8 cellular contexts compared by ENCODE assay signal in the genomic region with DNA sequence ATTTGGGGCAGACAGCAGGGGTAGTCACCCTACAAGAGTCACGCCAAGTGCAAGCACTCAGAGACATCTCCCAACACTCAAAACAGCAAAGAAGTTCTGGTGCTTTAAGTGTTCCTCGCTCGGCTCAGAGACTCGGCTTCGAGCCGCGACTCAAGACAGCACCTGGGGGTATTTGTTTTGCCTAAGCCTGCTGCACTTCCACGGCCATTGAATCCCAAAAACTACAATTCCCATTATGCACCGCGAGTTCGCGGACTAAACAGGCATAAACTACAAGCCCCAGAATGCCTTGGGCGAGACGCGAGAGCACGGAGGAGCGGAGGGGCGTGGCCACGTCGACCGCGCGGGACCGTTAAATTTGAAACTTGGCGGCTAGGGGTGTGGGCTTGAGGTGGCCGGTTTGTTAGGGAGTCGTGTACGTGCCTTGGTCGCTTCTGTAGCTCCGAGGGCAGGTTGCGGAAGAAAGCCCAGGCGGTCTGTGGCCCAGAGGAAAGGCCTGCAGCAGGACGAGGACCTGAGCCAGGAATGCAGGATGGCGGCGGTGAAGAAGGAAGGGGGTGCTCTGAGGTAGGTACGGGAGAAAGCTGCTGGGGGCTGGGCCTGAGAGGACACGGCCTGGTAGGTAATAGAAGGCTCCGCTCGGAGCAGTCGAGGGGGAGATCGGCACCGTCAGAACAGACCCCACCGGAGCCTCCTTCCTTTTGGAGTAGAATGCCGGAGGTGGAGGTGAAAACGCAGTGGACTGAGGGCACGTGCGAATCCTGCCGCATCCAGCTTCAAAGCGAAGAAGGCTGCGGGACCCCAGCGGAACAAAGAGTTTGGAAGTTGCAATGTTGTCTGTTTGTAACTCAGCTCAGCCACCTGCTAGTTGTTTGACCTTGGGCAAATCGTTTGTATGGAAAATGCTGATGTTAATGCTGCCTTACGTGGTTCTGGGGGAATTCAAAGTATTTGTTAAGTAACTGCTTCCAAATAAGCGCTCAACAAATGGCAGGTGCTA. TPM values are rescaled to one million over a fixed set of nuclear protein-coding genes. Genes with fewer than 3 reads are reported as not detected.
DNase-seq lines count a peak whose midpoint lies in the region; TF ChIP-seq lines count a peak whose summit lies in the region.

A gene with protein sequence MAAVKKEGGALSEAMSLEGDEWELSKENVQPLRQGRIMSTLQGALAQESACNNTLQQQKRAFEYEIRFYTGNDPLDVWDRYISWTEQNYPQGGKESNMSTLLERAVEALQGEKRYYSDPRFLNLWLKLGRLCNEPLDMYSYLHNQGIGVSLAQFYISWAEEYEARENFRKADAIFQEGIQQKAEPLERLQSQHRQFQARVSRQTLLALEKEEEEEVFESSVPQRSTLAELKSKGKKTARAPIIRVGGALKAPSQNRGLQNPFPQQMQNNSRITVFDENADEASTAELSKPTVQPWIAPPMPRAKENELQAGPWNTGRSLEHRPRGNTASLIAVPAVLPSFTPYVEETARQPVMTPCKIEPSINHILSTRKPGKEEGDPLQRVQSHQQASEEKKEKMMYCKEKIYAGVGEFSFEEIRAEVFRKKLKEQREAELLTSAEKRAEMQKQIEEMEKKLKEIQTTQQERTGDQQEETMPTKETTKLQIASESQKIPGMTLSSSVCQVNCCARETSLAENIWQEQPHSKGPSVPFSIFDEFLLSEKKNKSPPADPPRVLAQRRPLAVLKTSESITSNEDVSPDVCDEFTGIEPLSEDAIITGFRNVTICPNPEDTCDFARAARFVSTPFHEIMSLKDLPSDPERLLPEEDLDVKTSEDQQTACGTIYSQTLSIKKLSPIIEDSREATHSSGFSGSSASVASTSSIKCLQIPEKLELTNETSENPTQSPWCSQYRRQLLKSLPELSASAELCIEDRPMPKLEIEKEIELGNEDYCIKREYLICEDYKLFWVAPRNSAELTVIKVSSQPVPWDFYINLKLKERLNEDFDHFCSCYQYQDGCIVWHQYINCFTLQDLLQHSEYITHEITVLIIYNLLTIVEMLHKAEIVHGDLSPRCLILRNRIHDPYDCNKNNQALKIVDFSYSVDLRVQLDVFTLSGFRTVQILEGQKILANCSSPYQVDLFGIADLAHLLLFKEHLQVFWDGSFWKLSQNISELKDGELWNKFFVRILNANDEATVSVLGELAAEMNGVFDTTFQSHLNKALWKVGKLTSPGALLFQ (plus strand): TSS at position 381 of the 1,000 bp plus-strand sequence. CDS start 152 bp downstream, at position 533.

- TF ChIP-seq POLR2A in NB4 (IDR thresholded peaks at IDR 0.05; ENCODE audit: extremely low read depth, insufficient read length) (peak; percentile 85), testis (IDR thresholded peaks at IDR 0.05) (no peak)

- DNase-seq in GM06990 (ENCODE audit: extremely low read depth, insufficient read length), result peak; percentile 97
- DNase-seq in HFFc6, result peak; percentile 89
- peak; percentile 95 for DNase-seq in NB4 (ENCODE audit: low read depth)
- peak; percentile 96 for DNase-seq in SK-MEL-5 (ENCODE audit: low read depth, low spot score)
- DNase-seq in activated naive CD4-positive, alpha-beta T cell (lab: John Stamatoyannopoulos, UW), result peak; percentile 54 to 83 (median 72)
- peak; percentile 78 for DNase-seq in glomerular endothelial cell (ENCODE audit: extremely low read depth, low read depth, low spot score)
- peak; percentile 87 for DNase-seq in occipital lobe (lab: John Stamatoyannopoulos, UW)
- peak; percentile 97 for DNase-seq in testis

- in situ Hi-C loops in SK-MEL-5 (cut with HindIII; ENCODE audit: low pct_unique_long_range_greater_than_20kb, low sequenced_read_pairs), result no loop called here

- intact Hi-C loops in testis (cut with DNase I; ENCODE audit: low total_unique reads), result no loop called here

- H3K4me3 ChIP-seq in GM06990 (replicated peaks; ENCODE audit: low read depth, low read length) (peak within 1 kb of the TSS; percentile 93), NB4 (ENCODE audit: low read depth, low read length) (peak within 1 kb of the TSS; percentile 97), testis (peak within 1 kb of the TSS; percentile 58 to 63)

- no peak within 1 kb of the TSS for H3K4me3 Mint-ChIP-seq in HFFc6

- no peaks in the 10 kb centered on the region; the same call in 1 of the 2 replicates for H3K36me3 Mint-ChIP-seq in HFFc6 (ENCODE audit: low read depth)

- TF ChIP-seq CTCF in GM06990 (IDR thresholded peaks at IDR 0.05; ENCODE audit: insufficient read depth, low read length, poor library complexity, severe bottlenecking) (no peak), HFFc6 (IDR thresholded peaks at IDR 0.05) (no peak), NB4 (IDR thresholded peaks at IDR 0.05; ENCODE audit: low read depth, low read length) (no peak), testis (IDR thresholded peaks at IDR 0.05) (no peak)

- no peaks in the 10 kb centered on the region for H3K27me3 Mint-ChIP-seq in HFFc6 (ENCODE audit: insufficient read depth)

- no peak within 1 kb of the TSS for H3K27ac Mint-ChIP-seq in HFFc6

- no peaks in the 10 kb centered on the region for H3K9me3 ChIP-seq in testis

- peak within 1 kb of the TSS in 1 of 2 donors; percentile 42 for H3K27ac ChIP-seq in testis

- peaks cover 5% of the 10 kb centered on the region; the same call in 1 of the 2 replicates for H3K4me1 Mint-ChIP-seq in HFFc6 (ENCODE audit: low read depth)

- H3K9me3 Mint-ChIP-seq in HFFc6, result no peaks in the 10 kb centered on the region

- H3K27me3 ChIP-seq in GM06990 (replicated peaks; ENCODE audit: control insufficient read depth, insufficient read depth, low read length) (no peaks in the 10 kb centered on the region), testis (no peaks in the 10 kb centered on the region)

- H3K36me3 ChIP-seq in GM06990 (ENCODE audit: control insufficient read depth, insufficient read depth, low read length) (no peaks in the 10 kb centered on the region), testis (ENCODE audit: low read depth, missing control alignments) (no peaks in the 10 kb centered on the region)

- 2% methylated on average over 44 to 54 of the region's 54 CpGs for WGBS in testis, 2 donors

- no peaks in the 10 kb centered on the region for H3K4me1 ChIP-seq in testis

RNA-seq across cellular contexts. Expression of the gene that starts here (rescaled TPM):
- total RNA-seq in HFFc6 (2021; fragmentation: NEBNext Ultra II Directional; extraction: Animal tissue kit (Norgen Biotek cat#: 25700)), result 10 to 100 TPM; 11.5 to 38.1 (median 29.6) TPM
- total RNA-seq in SK-MEL-5 (2014; rRNA removed; shearing (Covaris generic)), result 34.6 and 36.9 TPM in 2 replicates
- polyA plus RNA-seq in SK-MEL-5 (2015; cell fraction: cytosol; rRNA removed), result 21.9 and 26.8 TPM in 2 replicates
- 72.5 and 84.1 TPM in 2 replicates for polyA plus RNA-seq in SK-MEL-5 (2015; cell fraction: nucleus; rRNA removed)
- total RNA-seq in glomerular endothelial cell (14.0 and 15.2 TPM in 2 replicates), occipital lobe (6.6 TPM), testis (10 to 100 TPM; 38.6 to 66.2 TPM)
- 53.9 TPM for polyA plus RNA-seq in testis (ENCODE audit: insufficient read depth, low read depth, low replicate concordance)
